Comparison of ENCODE assay signal across 29 cellular contexts in the genomic region with DNA sequence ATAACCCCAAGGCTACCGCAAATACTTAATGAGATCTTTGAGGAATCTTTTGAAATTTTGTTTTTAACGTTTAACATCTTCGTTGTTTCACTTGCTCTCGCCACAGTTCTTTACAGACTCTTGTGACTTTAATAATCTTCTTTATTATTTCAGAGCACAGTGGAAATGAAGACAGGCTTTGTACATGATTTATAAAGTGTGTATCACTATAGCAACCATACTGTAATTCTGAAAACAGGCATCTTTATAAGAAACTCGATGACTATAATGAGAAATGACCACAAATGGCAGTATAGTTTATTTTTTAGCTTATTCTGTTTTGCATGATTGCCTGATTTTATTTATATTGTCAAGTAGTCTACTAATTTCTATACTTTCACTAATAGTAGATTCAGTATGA.
"Had no signal": no experiment of that assay in that cellular context is flagged by ENCODE, and none has a peak within 500 bp of the region (broad histone marks: within the 10 kb centered on the region; RNA-seq: fewer than 3 reads in every experiment).

No MANE protein-coding gene starts in this region.

- H3K36me3 ChIP-seq: adrenal gland, esophagus squamous epithelium, heart left ventricle had no signal

- H3K27me3 Mint-ChIP-seq: activated CD4-positive, alpha-beta memory T cell treated with anti-CD3 and anti-CD28 coated beads for 36 hours; activated CD4-positive, alpha-beta T cell treated with anti-CD3 and anti-CD28 coated beads for 36 hours; activated CD4-positive, alpha-beta T cell treated with anti-CD3 and anti-CD28 coated beads, Interleukin-2, amount 10 ng/mL, durations not matched to agents 24 days and 14 days; activated CD8-positive, alpha-beta memory T cell treated with anti-CD3 and anti-CD28 coated beads, Interleukin-2, amount 10 ng/mL, durations not matched to agents 7 days and 5 days; activated naive CD4-positive, alpha-beta T cell treated with anti-CD3 and anti-CD28 coated beads, Interleukin-2, amount 50 U/mL, for 24 hours; activated naive CD8-positive, alpha-beta T cell treated with anti-CD3 and anti-CD28 coated beads for 36 hours; activated naive CD8-positive, alpha-beta T cell treated with anti-CD3 and anti-CD28 coated beads, Interleukin-2, amount 50 U/mL, for 24 hours had no signal

- DNase-seq: activated CD4-positive, alpha-beta memory T cell treated with anti-CD3 and anti-CD28 coated beads for 36 hours; activated CD4-positive, alpha-beta T cell treated with anti-CD3 and anti-CD28 coated beads for 36 hours; activated CD4-positive, alpha-beta T cell treated with anti-CD3 and anti-CD28 coated beads, Interleukin-2, amount 10 ng/mL, durations not matched to agents 24 days and 14 days; activated CD4-positive, CD25-positive, alpha-beta regulatory T cell; activated CD4-positive, CD25-positive, alpha-beta regulatory T cell treated with anti-CD3 and anti-CD28 coated beads, Interleukin-2, amount 50 U/mL, for 72 hours; activated CD8-positive, alpha-beta memory T cell treated with anti-CD3 and anti-CD28 coated beads, Interleukin-2, amount 10 ng/mL, durations not matched to agents 7 days and 5 days; activated CD8-positive, alpha-beta memory T cell treated with anti-CD3 and anti-CD28 coated beads, Interleukin-2, amount 50 U/mL, for 4 hours; activated CD8-positive, alpha-beta T cell treated with anti-CD3 and anti-CD28 coated beads, Interleukin-2, amount 10 ng/mL, durations not matched to agents 7 days and 5 days; activated effector memory CD4-positive, alpha-beta T cell treated with anti-CD3 and anti-CD28 coated beads, Interleukin-2, amount 50 U/mL, for 16 hours; activated naive CD4-positive, alpha-beta T cell treated with anti-CD3 and anti-CD28 coated beads for 36 hours; activated naive CD8-positive, alpha-beta T cell treated with anti-CD3 and anti-CD28 coated beads for 36 hours; activated naive CD8-positive, alpha-beta T cell treated with anti-CD3 and anti-CD28 coated beads, Interleukin-2, amount 50 U/mL, for 24 hours; activated T-cell treated with anti-CD3 and anti-CD28 coated beads, Interleukin-2, amount 50 U/mL, for 1 hour; activated T-cell treated with anti-CD3 and anti-CD28 coated beads, Interleukin-2, amount 50 U/mL, for 48 hours; adrenal gland; amygdala; aorta; body of pancreas; caudate nucleus; cortex of kidney; effector CD8-positive, alpha-beta T cell; esophagus squamous epithelium; foreskin fibroblast; heart left ventricle; T-helper 2 cell had no signal

- H3K9me3 ChIP-seq: adrenal gland, body of pancreas, esophagus squamous epithelium, heart left ventricle had no signal

- H3K9me3 Mint-ChIP-seq: activated naive CD8-positive, alpha-beta T cell treated with anti-CD3 and anti-CD28 coated beads, Interleukin-2, amount 50 U/mL, for 24 hours; activated T-helper 1 cell treated with anti-CD3 and anti-CD28 coated beads, Interleukin-12 subunit alpha, Interleukin-12 subunit beta, Interleukin-2, Interleukin-4 antibody, amounts not matched to agents 30 ng/mL and 10 ng/mL and 1 ng/mL, durations not matched to agents 14 hours and 24 hours and 36 hours; activated T-helper 2 cell treated with anti-CD3 and anti-CD28 coated beads, Interferon-gamma antibody, Interleukin-2, Interleukin-4, amounts not matched to agents 10 μg/mL and 5 μg/mL and 100 μg/mL, durations not matched to agents 14 hours and 24 hours and 36 hours had no signal

- H3K4me3 Mint-ChIP-seq: activated CD4-positive, alpha-beta memory T cell treated with anti-CD3 and anti-CD28 coated beads for 36 hours; activated CD4-positive, alpha-beta T cell treated with anti-CD3 and anti-CD28 coated beads for 36 hours; activated CD4-positive, alpha-beta T cell treated with anti-CD3 and anti-CD28 coated beads, Interleukin-2, amount 10 ng/mL, durations not matched to agents 24 days and 14 days; activated CD8-positive, alpha-beta memory T cell treated with anti-CD3 and anti-CD28 coated beads, Interleukin-2, amount 10 ng/mL, durations not matched to agents 7 days and 5 days; activated CD8-positive, alpha-beta T cell treated with anti-CD3 and anti-CD28 coated beads, Interleukin-2, amount 10 ng/mL, durations not matched to agents 7 days and 5 days; activated naive CD4-positive, alpha-beta T cell treated with anti-CD3 and anti-CD28 coated beads for 36 hours; activated naive CD4-positive, alpha-beta T cell treated with anti-CD3 and anti-CD28 coated beads, Interleukin-2, amount 50 U/mL, for 24 hours; activated naive CD8-positive, alpha-beta T cell treated with anti-CD3 and anti-CD28 coated beads for 36 hours; activated naive CD8-positive, alpha-beta T cell treated with anti-CD3 and anti-CD28 coated beads, Interleukin-2, amount 50 U/mL, for 24 hours; activated T-helper 1 cell treated with anti-CD3 and anti-CD28 coated beads, Interleukin-12 subunit alpha, Interleukin-12 subunit beta, Interleukin-2, Interleukin-4 antibody, amounts not matched to agents 30 ng/mL and 10 ng/mL and 1 ng/mL, durations not matched to agents 14 hours and 24 hours and 36 hours had no signal

- H3K4me1 Mint-ChIP-seq: activated CD4-positive, alpha-beta T cell treated with anti-CD3 and anti-CD28 coated beads for 36 hours; activated CD4-positive, alpha-beta T cell treated with anti-CD3 and anti-CD28 coated beads, Interleukin-2, amount 10 ng/mL, durations not matched to agents 24 days and 14 days; activated CD8-positive, alpha-beta memory T cell treated with anti-CD3 and anti-CD28 coated beads, Interleukin-2, amount 10 ng/mL, durations not matched to agents 7 days and 5 days; activated naive CD4-positive, alpha-beta T cell treated with anti-CD3 and anti-CD28 coated beads, Interleukin-2, amount 50 U/mL, for 24 hours; activated naive CD8-positive, alpha-beta T cell treated with anti-CD3 and anti-CD28 coated beads for 36 hours; activated naive CD8-positive, alpha-beta T cell treated with anti-CD3 and anti-CD28 coated beads, Interleukin-2, amount 50 U/mL, for 24 hours had no signal

- H3K4me1 ChIP-seq: adrenal gland, body of pancreas, esophagus squamous epithelium, heart left ventricle had no signal

- H3K27ac Mint-ChIP-seq: activated CD4-positive, alpha-beta memory T cell treated with anti-CD3 and anti-CD28 coated beads for 36 hours; activated CD4-positive, alpha-beta T cell treated with anti-CD3 and anti-CD28 coated beads for 36 hours; activated CD4-positive, alpha-beta T cell treated with anti-CD3 and anti-CD28 coated beads, Interleukin-2, amount 10 ng/mL, durations not matched to agents 24 days and 14 days; activated CD8-positive, alpha-beta memory T cell treated with anti-CD3 and anti-CD28 coated beads, Interleukin-2, amount 10 ng/mL, durations not matched to agents 7 days and 5 days; activated CD8-positive, alpha-beta T cell treated with anti-CD3 and anti-CD28 coated beads, Interleukin-2, amount 10 ng/mL, durations not matched to agents 7 days and 5 days; activated naive CD4-positive, alpha-beta T cell treated with anti-CD3 and anti-CD28 coated beads for 36 hours; activated naive CD4-positive, alpha-beta T cell treated with anti-CD3 and anti-CD28 coated beads, Interleukin-2, amount 50 U/mL, for 24 hours; activated naive CD8-positive, alpha-beta T cell treated with anti-CD3 and anti-CD28 coated beads for 36 hours; activated naive CD8-positive, alpha-beta T cell treated with anti-CD3 and anti-CD28 coated beads, Interleukin-2, amount 50 U/mL, for 24 hours; activated T-helper 1 cell treated with anti-CD3 and anti-CD28 coated beads, Interleukin-12 subunit alpha, Interleukin-12 subunit beta, Interleukin-2, Interleukin-4 antibody, amounts not matched to agents 30 ng/mL and 10 ng/mL and 1 ng/mL, durations not matched to agents 14 hours and 24 hours and 36 hours; activated T-helper 2 cell treated with anti-CD3 and anti-CD28 coated beads, Interferon-gamma antibody, Interleukin-2, Interleukin-4, amounts not matched to agents 10 μg/mL and 5 μg/mL and 100 μg/mL, durations not matched to agents 14 hours and 24 hours and 36 hours had no signal

- H3K27me3 ChIP-seq: adrenal gland, body of pancreas, esophagus squamous epithelium, heart left ventricle had no signal

- H3K36me3 Mint-ChIP-seq: activated CD4-positive, alpha-beta memory T cell treated with anti-CD3 and anti-CD28 coated beads for 36 hours; activated CD8-positive, alpha-beta memory T cell treated with anti-CD3 and anti-CD28 coated beads, Interleukin-2, amount 10 ng/mL, durations not matched to agents 7 days and 5 days; activated naive CD4-positive, alpha-beta T cell treated with anti-CD3 and anti-CD28 coated beads, Interleukin-2, amount 50 U/mL, for 24 hours; activated naive CD8-positive, alpha-beta T cell treated with anti-CD3 and anti-CD28 coated beads for 36 hours had no signal

- ATAC-seq: activated CD4-positive, alpha-beta T cell treated with anti-CD3 and anti-CD28 coated beads for 36 hours; activated CD8-positive, alpha-beta memory T cell treated with anti-CD3 and anti-CD28 coated beads, Interleukin-2, amount 10 ng/mL, durations not matched to agents 7 days and 5 days; activated CD8-positive, alpha-beta T cell treated with anti-CD3 and anti-CD28 coated beads, Interleukin-2, amount 10 ng/mL, durations not matched to agents 7 days and 5 days; activated naive CD8-positive, alpha-beta T cell treated with anti-CD3 and anti-CD28 coated beads, Interleukin-2, amount 50 U/mL, for 24 hours; body of pancreas; heart left ventricle had no signal

- H3K27ac ChIP-seq: adrenal gland, body of pancreas, epithelial cell of prostate, esophagus squamous epithelium, heart left ventricle had no signal

- H3K4me3 ChIP-seq: adrenal gland, body of pancreas, esophagus squamous epithelium, heart left ventricle had no signal
